ENCODE assay signal across 13 cellular contexts in the genomic region with DNA sequence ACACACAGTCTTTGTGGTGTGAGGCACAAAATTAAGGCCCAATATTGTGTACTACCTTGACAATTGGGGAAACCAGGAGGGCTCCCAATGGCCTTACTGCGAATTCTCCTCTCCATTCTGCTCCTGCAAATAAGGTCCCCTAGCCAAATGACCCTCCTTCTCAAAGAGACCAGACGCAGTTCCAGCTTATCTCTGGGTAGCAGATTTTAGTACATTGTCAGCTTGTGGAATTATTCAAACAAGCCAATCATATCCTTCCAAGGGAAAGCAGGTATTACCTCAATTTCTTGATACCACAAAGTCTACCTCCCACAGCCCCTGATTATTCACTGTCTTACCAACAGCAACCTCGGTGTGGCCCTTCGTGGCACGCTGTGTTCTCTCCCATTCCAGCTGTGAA.
"Had no signal": no experiment of that assay in that cellular context is flagged by ENCODE, and none has a peak within 500 bp of the region (broad histone marks: within the 10 kb centered on the region; RNA-seq: fewer than 3 reads in every experiment).

No MANE protein-coding gene starts in this region.

- DNase-seq: activated CD4-positive, alpha-beta memory T cell treated with anti-CD3 and anti-CD28 coated beads for 36 hours; activated CD8-positive, alpha-beta memory T cell treated with anti-CD3 and anti-CD28 coated beads, Interleukin-2, amount 10 ng/mL, durations not matched to agents 7 days and 5 days; activated naive CD4-positive, alpha-beta T cell treated with anti-CD3 and anti-CD28 coated beads, Interleukin-2, amount 10 ng/mL, durations not matched to agents 7 days and 5 days; activated T-cell treated with anti-CD3 and anti-CD28 coated beads, Interleukin-2, amount 50 U/mL, for 1 hour; dorsolateral prefrontal cortex; islet precursor cell; sigmoid colon; spleen; T-helper 9 cell; WERI-Rb-1 had no signal

- H3K27ac ChIP-seq: dorsolateral prefrontal cortex, neural progenitor cell, spleen, suprapubic skin, WERI-Rb-1 had no signal

- H2AFZ ChIP-seq: neural progenitor cell had no signal

- H3K4me3 ChIP-seq: neural progenitor cell, sigmoid colon, spleen, suprapubic skin had no signal

- H3K4me1 ChIP-seq: neural progenitor cell had no signal

- H3K27me3 ChIP-seq: sigmoid colon, spleen, suprapubic skin had no signal

- H3K9me3 ChIP-seq: sigmoid colon, spleen, suprapubic skin had no signal

- ATAC-seq: activated CD8-positive, alpha-beta memory T cell treated with anti-CD3 and anti-CD28 coated beads, Interleukin-2, amount 10 ng/mL, durations not matched to agents 7 days and 5 days; esophagus mucosa had no signal

- H3K9ac ChIP-seq: neural progenitor cell had no signal

- H3K36me3 ChIP-seq: neural progenitor cell, suprapubic skin, WERI-Rb-1 had no signal
